Comparison of ENCODE assay signal across 8 cellular contexts in the genomic region with DNA sequence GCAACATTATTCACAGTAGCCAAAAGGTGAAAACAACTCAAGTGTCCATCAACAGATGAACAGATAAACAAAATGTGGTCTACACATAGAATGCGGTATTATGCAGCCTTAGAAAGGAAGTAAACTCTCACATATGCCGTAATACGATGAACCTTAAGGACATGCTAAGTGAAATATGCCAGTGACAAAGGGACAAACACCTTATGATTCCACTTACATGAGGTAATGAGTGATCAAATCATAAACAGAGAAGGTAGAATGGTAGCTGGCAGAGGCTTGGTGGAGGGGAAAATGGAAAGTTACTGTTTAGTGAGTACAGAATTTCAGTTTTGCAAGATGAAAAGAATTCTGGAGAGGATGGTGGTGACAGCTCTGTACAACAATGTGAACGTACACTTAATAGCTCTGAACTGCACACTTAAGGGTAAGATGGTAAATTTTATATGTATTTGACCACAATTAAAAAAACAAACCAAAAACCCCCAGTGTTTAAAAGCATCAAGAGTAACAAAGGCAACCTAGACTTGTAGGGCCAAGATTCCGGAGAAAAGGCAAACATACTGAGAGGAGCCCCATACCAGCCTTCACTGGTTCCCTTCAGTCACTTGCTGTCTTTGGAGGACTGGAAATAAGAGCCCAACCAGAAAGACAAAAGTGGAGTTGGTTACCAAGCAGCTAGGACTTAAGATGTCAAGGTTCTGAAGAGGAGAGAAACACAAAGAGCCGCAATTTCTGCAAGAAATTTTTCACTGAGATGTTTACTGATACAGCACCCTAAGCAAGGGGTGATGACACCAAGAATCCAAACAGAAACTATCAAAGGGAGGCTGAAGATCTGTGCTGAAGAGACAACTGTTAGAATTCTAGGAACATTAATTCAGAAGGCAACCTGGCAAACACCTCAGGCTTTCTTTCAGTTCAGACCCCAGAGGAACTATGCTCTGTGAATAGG.
DNase-seq lines count a peak whose midpoint lies in the region; ATAC-seq and FAIRE-seq lines count a peak whose summit lies in the region.

No MANE protein-coding gene starts in this region.

- FAIRE-seq in small intestine (lab: Jason Lieb, UNC) (no peak), frontal cortex (lab: Jason Lieb, UNC) (no peak)

- no peaks in the 10 kb centered on the region for H3K9me3 ChIP-seq in small intestine (ENCODE audit: control insufficient read depth, low read depth)

- peak; percentile 30 for ATAC-seq in HG03378 (IDR thresholded peaks at IDR 0.05; ENCODE audit: unreplicated experiment)

- peaks cover 5 to 16% of the 10 kb centered on the region in 2 donors for H3K4me1 ChIP-seq in small intestine (ENCODE audit: control insufficient read depth in 2 of 2, insufficient read depth in 1 of 2, low read depth in 1 of 2, low read length in 1 of 2)

- DNase-seq in NCI-H510A treated with DMSO at 0.1 percent for 48 hours (lab: John Stamatoyannopoulos, UW) (peak; percentile 38), NCI-H510A (lab: John Stamatoyannopoulos, UW) (no peak), amniotic epithelial cell (ENCODE audit: low read depth) (peak; percentile 24), small intestine (peak; percentile 19), amniotic stem cell (lab: John Stamatoyannopoulos, UW) (no peak), HuH-7 (ENCODE audit: low spot score) (no peak), frontal cortex (ENCODE audit: low spot score in 2 of 2) (no peak)

- H3K36me3 ChIP-seq in small intestine (ENCODE audit: control insufficient read depth in 2 of 2, insufficient read depth in 2 of 2, low read length in 2 of 2) = no peaks in the 10 kb centered on the region

- no peak overlapping the region for H3K4me3 ChIP-seq in small intestine (ENCODE audit: low read depth in 1 of 2, low read length in 2 of 2)

- 70 to 85% (median 77%) methylated on average over 6 of the region's 6 CpGs for WGBS in small intestine, 3 donors

- H3K27ac ChIP-seq in small intestine (ENCODE audit: low read depth in 1 of 2, low read length in 1 of 2) = peak overlapping the region; percentile 64 to 85

- no peaks in the 10 kb centered on the region for H3K27me3 ChIP-seq in small intestine (ENCODE audit: control insufficient read depth in 2 of 2, insufficient read depth in 2 of 2, low read length in 2 of 2)

Comparison
In these comparisons a context has a peak if more than half of its experiments do, and no peak if none do; other contexts are left out.
1. DNase-seq: peak in NCI-H510A treated with DMSO at 0.1 percent for 48 hours (single experiment), amniotic epithelial cell (single experiment) and small intestine (single experiment); none in NCI-H510A (single experiment), amniotic stem cell (single experiment), HuH-7 (single experiment) and frontal cortex (0 of 2).